10 cellular contexts compared by ENCODE assay signal in genomic region chr17:2421315-2422147, GRCh38. TPM values are rescaled to one million over a fixed set of nuclear protein-coding genes. Genes with fewer than 3 reads are reported as not detected.
A peak's percentile ranks its signal among the peaks of the same experiment; 100 is the strongest.
DNase-seq lines count a peak whose midpoint lies in the region; ATAC-seq and TF ChIP-seq lines count a peak whose summit lies in the region.
"Had no signal": no experiment of that assay in that cellular context is flagged by ENCODE, and none has a peak within 500 bp of the region (broad histone marks: within the 10 kb centered on the region; RNA-seq: fewer than 3 reads in every experiment).

No MANE protein-coding gene starts in this region.

- DNase-seq in ACHN (peak; percentile 31), GM23338 (ENCODE audit: low spot score) (peak; percentile 63), WTC11 (ENCODE audit: low spot score) (peak; percentile 41), left lobe of liver (ENCODE audit: low spot score) (no peak), ureter (ENCODE audit: low spot score) (no peak), DMS114 treated with DMSO at 0.1 percent for 48 hours (lab: John Stamatoyannopoulos, UW; ENCODE audit: unreplicated experiment) (no peak), T-helper 17 cell (no peak)
- DNase-seq: activated naive CD4-positive, alpha-beta T cell; left lung had no signal

- no peaks in the 10 kb centered on the region for H3K4me1 ChIP-seq in GM23338 (ENCODE audit: insufficient read depth)
- H3K4me1 ChIP-seq: left lung had no signal

- H3K27me3 Mint-ChIP-seq in GM23338 (ENCODE audit: insufficient read depth, low read depth, poor library complexity) (peaks cover 5% of the 10 kb centered on the region), WTC11 (ENCODE audit: low read depth) (no peaks in the 10 kb centered on the region), T-helper 17 cell (no peaks in the 10 kb centered on the region)

- no peaks in the 10 kb centered on the region for H3K27me3 ChIP-seq in GM23338 (ENCODE audit: insufficient read depth)
- H3K27me3 ChIP-seq: left lung had no signal

- peaks cover 46% of the 10 kb centered on the region for H3K36me3 Mint-ChIP-seq in GM23338 (ENCODE audit: low read depth)
- H3K36me3 Mint-ChIP-seq in WTC11: peaks cover 36% of the 10 kb centered on the region
- H3K36me3 Mint-ChIP-seq in T-helper 17 cell (ENCODE audit: low read depth): no peaks in the 10 kb centered on the region

- CTCF ChIA-PET in WTC11 (lab: Charles Lee): interaction anchor here (1.2 to 3.8 kb wide), 3 partner anchors 9 to 69 kb away, joined by 3 to 17 read pairs (median 5); no protein-coding TSS in a partner anchor

- H3K27ac Mint-ChIP-seq in GM23338 (0 out of 2 replicates have a peak overlapping the region, but pooled peaks have one; percentile 58), WTC11 (no peak overlapping the region), T-helper 17 cell (no peak overlapping the region)

- H4K20me1 ChIP-seq in GM23338 (replicated peaks; ENCODE audit: insufficient read depth): peaks cover 8% of the 10 kb centered on the region; the same call in 1 of the 2 replicates

- in situ Hi-C loops in ACHN (cut with HindIII; ENCODE audit: low pct_ligation_motif_present, low pct_unique_long_range_greater_than_20kb, low sequenced_read_pairs): no loop called here

- H3K9me3 Mint-ChIP-seq in GM23338 (no peaks in the 10 kb centered on the region), WTC11 (no peaks in the 10 kb centered on the region)

- H3K79me2 ChIP-seq in GM23338 (replicated peaks; ENCODE audit: insufficient read depth): peaks cover 3% of the 10 kb centered on the region

- no peak overlapping the region for H3K4me2 ChIP-seq in GM23338

- H3K36me3 ChIP-seq in GM23338 (ENCODE audit: insufficient read depth): peaks cover 18% of the 10 kb centered on the region

- POLR2A ChIA-PET in WTC11 (lab: Charles Lee): no interaction called here

- H3K27ac ChIP-seq in GM23338 (ENCODE audit: low read depth): no peak overlapping the region
- H3K27ac ChIP-seq: left lung had no signal

- H3F3A ChIP-seq in GM23338 (replicated peaks; ENCODE audit: low read depth): peaks cover 18% of the 10 kb centered on the region

- no peaks in the 10 kb centered on the region for H3K9me3 ChIP-seq in T-helper 17 cell (ENCODE audit: control insufficient read depth, low read length, poor library complexity, severe bottlenecking)
- H3K9me3 ChIP-seq: left lung had no signal

- ATAC-seq in GM23338 (peak; percentile 55), WTC11 (0 out of 2 replicates have a peak, but pooled peaks have one; percentile 30), left lobe of liver (peak; percentile 56), HG03139 (IDR thresholded peaks at IDR 0.05; ENCODE audit: unreplicated experiment) (no peak), T-helper 17 cell (no peak)
- ATAC-seq: left lung had no signal

- no peaks in the 10 kb centered on the region; the same call in 2 of the 3 replicates for H3K4me1 Mint-ChIP-seq in GM23338
- H3K4me1 Mint-ChIP-seq in WTC11: no peaks in the 10 kb centered on the region
- H3K4me1 Mint-ChIP-seq in T-helper 17 cell: no peaks in the 10 kb centered on the region

- H3K4me3 Mint-ChIP-seq in GM23338: no peak overlapping the region
- no peak overlapping the region for H3K4me3 Mint-ChIP-seq in WTC11
- no peak overlapping the region for H3K4me3 Mint-ChIP-seq in T-helper 17 cell

- no peak overlapping the region for H2AFZ ChIP-seq in GM23338

- H3K4me3 ChIP-seq in GM23338: no peak overlapping the region
- H3K4me3 ChIP-seq: left lung had no signal

- H3K9me2 ChIP-seq in GM23338 (ENCODE audit: insufficient read depth): no peaks in the 10 kb centered on the region

- TF ChIP-seq CTCF in GM23338 (conservative IDR thresholded peaks at IDR 0.05; ENCODE audit: low read depth in 2 of 2): peak; percentile 38 to 47
- TF ChIP-seq CTCF in WTC11 (IDR thresholded peaks at IDR 0.05): no peak

TF ChIP-seq in GM23338, 12 proteins besides CTCF, POLR2A, EP300 and RAD21:
- TF ChIP-seq ZNF331 (CRISPR knock-in tag; IDR thresholded peaks at IDR 0.05; ENCODE audit: low read depth): no peak
- TF ChIP-seq JUNB (IDR thresholded peaks at IDR 0.05; ENCODE audit: unreplicated experiment): no peak
- TF ChIP-seq POLR2AphosphoS5 (IDR thresholded peaks at IDR 0.05; ENCODE audit: low read depth): no peak
- TF ChIP-seq CREB1 (CRISPR knock-in tag; IDR thresholded peaks at IDR 0.05; ENCODE audit: low read depth): no peak
- TF ChIP-seq EZH2phosphoT487 (IDR thresholded peaks at IDR 0.05; ENCODE audit: unreplicated experiment): no peak
- TF ChIP-seq ETS1 (IDR thresholded peaks at IDR 0.05): no peak
- no peak for TF ChIP-seq NANOG (IDR thresholded peaks at IDR 0.05; ENCODE audit: borderline replicate concordance)
- no peak for TF ChIP-seq ZNF114 (CRISPR knock-in tag; IDR thresholded peaks at IDR 0.05)
- TF ChIP-seq STAT1 (IDR thresholded peaks at IDR 0.05; ENCODE audit: unreplicated experiment): no peak
TF ChIP-seq in GM23338: peak in this region for 0.

TF ChIP-seq in WTC11, 78 proteins besides CTCF, POLR2A, EP300 and RAD21 (continues in another document):
- TF ChIP-seq ZNF138 (CRISPR knock-in tag; conservative IDR thresholded peaks at IDR 0.05): no peak
- no peak for TF ChIP-seq ZNF423 (CRISPR knock-in tag; IDR thresholded peaks at IDR 0.05)
- TF ChIP-seq IRF2 (CRISPR knock-in tag; IDR thresholded peaks at IDR 0.05; ENCODE audit: borderline replicate concordance, low read depth): no peak
- TF ChIP-seq ZMAT4 (CRISPR knock-in tag; IDR thresholded peaks at IDR 0.05): no peak
- TF ChIP-seq JUN (CRISPR knock-in tag; IDR thresholded peaks at IDR 0.05): no peak
- TF ChIP-seq, protein P1, sequence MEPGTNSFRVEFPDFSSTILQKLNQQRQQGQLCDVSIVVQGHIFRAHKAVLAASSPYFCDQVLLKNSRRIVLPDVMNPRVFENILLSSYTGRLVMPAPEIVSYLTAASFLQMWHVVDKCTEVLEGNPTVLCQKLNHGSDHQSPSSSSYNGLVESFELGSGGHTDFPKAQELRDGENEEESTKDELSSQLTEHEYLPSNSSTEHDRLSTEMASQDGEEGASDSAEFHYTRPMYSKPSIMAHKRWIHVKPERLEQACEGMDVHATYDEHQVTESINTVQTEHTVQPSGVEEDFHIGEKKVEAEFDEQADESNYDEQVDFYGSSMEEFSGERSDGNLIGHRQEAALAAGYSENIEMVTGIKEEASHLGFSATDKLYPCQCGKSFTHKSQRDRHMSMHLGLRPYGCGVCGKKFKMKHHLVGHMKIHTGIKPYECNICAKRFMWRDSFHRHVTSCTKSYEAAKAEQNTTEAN (CRISPR knock-in tag; IDR thresholded peaks at IDR 0.05): no peak
- no peak for TF ChIP-seq PRDM15 (CRISPR knock-in tag; IDR thresholded peaks at IDR 0.05)
- TF ChIP-seq NFE2L1 (CRISPR knock-in tag; IDR thresholded peaks at IDR 0.05): no peak
- TF ChIP-seq, protein P2, sequence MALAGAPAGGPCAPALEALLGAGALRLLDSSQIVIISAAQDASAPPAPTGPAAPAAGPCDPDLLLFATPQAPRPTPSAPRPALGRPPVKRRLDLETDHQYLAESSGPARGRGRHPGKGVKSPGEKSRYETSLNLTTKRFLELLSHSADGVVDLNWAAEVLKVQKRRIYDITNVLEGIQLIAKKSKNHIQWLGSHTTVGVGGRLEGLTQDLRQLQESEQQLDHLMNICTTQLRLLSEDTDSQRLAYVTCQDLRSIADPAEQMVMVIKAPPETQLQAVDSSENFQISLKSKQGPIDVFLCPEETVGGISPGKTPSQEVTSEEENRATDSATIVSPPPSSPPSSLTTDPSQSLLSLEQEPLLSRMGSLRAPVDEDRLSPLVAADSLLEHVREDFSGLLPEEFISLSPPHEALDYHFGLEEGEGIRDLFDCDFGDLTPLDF (CRISPR knock-in tag; IDR thresholded peaks at IDR 0.05): no peak

RNA-seq across cellular contexts. Expression of gene MNT, which starts 20.7 kb away (rescaled TPM):
- total RNA-seq in GM23338 (2014; rRNA removed; shearing (Covaris generic)): 6.4 and 10.4 TPM in 2 replicates
- polyA plus RNA-seq in GM23338 (2016; fragmentation: Nextera tagmentation; extraction: Ambion mirVana): 5.7 and 6.7 TPM in 2 replicates
- total RNA-seq in WTC11 (2021): 18.3 to 21.6 TPM (median 18.4 TPM) in 3 replicates
- total RNA-seq in left lobe of liver: 8.6 TPM
- total RNA-seq in ureter: 47.4 TPM
- 100 to 1,000 TPM in 1 of 2 donors, 10 to 100 TPM in 1; 92.9 to 110 TPM for total RNA-seq in T-helper 17 cell

Comparison
In these comparisons a context has a peak if more than half of its experiments do, and no peak if none do; other contexts are left out.
1. DNase-seq: peak in ACHN (single experiment), GM23338 (single experiment) and WTC11 (single experiment); none in left lobe of liver (single experiment), ureter (single experiment), DMS114 treated with DMSO at 0.1 percent for 48 hours (single experiment) and T-helper 17 cell (0 of 3).
2. ATAC-seq: peak in GM23338 (single experiment), WTC11 (single experiment) and left lobe of liver (single experiment); none in HG03139 (single experiment) and T-helper 17 cell (single experiment).